In genomic region chr3:120451670-120452220, GRCh38 we compare ENCODE assay signal across 10 cellular contexts. TPM values are rescaled to one million over a fixed set of nuclear protein-coding genes. Genes with fewer than 3 reads are reported as not detected.
DNase-seq lines count a peak whose midpoint lies in the region; ATAC-seq, FAIRE-seq and TF ChIP-seq lines count a peak whose summit lies in the region.
"Had no signal": no experiment of that assay in that cellular context is flagged by ENCODE, and none has a peak within 500 bp of the region (broad histone marks: within the 10 kb centered on the region; RNA-seq: fewer than 3 reads in every experiment).

No MANE protein-coding gene starts in this region.

- H3K36me3 Mint-ChIP-seq in natural killer cell, result no peaks in the 10 kb centered on the region

- H3K4me3 ChIP-seq in AG04450 (ENCODE audit: low read depth, low read length) (peak overlapping the region; percentile 84), HUES48 (ENCODE audit: low read depth, low read length) (peak overlapping the region; percentile 93), ectodermal cell (ENCODE audit: insufficient read depth, low read depth, low read length) (peak overlapping the region; percentile 82)

- FAIRE-seq in frontal cortex (lab: Jason Lieb, UNC), result no peak

- H3K9me3 ChIP-seq in AG04450 (ENCODE audit: control insufficient read depth, insufficient read depth, low read length), result no peaks in the 10 kb centered on the region; the same call in 1 of the 2 replicates
- no peaks in the 10 kb centered on the region for H3K9me3 ChIP-seq in HUES48 (ENCODE audit: control insufficient read depth, insufficient read depth, low read length)
- H3K9me3 ChIP-seq in ectodermal cell (ENCODE audit: control insufficient read depth, low read length), result no peaks in the 10 kb centered on the region
- H3K9me3 ChIP-seq: neutrophil had no signal

- no peak for TF ChIP-seq POLR2A in GM18505 (IDR thresholded peaks at IDR 0.05; ENCODE audit: borderline replicate concordance, extremely low read depth, insufficient read depth, insufficient read length)

- H3K27ac ChIP-seq in AG04450 (ENCODE audit: low read depth, low read length), result peak overlapping the region; percentile 53
- H3K27ac ChIP-seq in HUES48 (ENCODE audit: low read depth, low read length), result peak overlapping the region; percentile 66
- no peak overlapping the region for H3K27ac ChIP-seq in ectodermal cell (ENCODE audit: insufficient read depth, low read depth, low read length, poor library complexity, severe bottlenecking)
- H3K27ac ChIP-seq: neutrophil had no signal

- no peak overlapping the region for H3K27ac Mint-ChIP-seq in natural killer cell

- H3K9me3 Mint-ChIP-seq in natural killer cell, result no peaks in the 10 kb centered on the region

- H3K4me1 ChIP-seq in HUES48 (ENCODE audit: control insufficient read depth, insufficient read depth, low read length), result peaks cover 30% of the 10 kb centered on the region
- peaks cover 22% of the 10 kb centered on the region for H3K4me1 ChIP-seq in ectodermal cell (ENCODE audit: control insufficient read depth, insufficient read depth, low read length)

- H3K9ac ChIP-seq in HUES48 (ENCODE audit: low read depth, low read length), result peak overlapping the region; percentile 91; the same call in 1 of the 2 replicates

- POLR2A ChIA-PET in AG04450 (lab: Yijun Ruan, JAX), result interaction anchor here (2.8 to 2.9 kb wide), 2 partner anchors 102 to 107 kb away, joined by 16 to 17 read pairs; partner anchors contain the start of gene LRRC58

- TF ChIP-seq CTCF in AG04450 (IDR thresholded peaks at IDR 0.05; ENCODE audit: low read depth, low read length), result no peak
- TF ChIP-seq CTCF in natural killer cell (IDR thresholded peaks at IDR 0.05), result no peak

- 70 to 75% methylated on average over 9 of the region's 9 CpGs for WGBS in ectodermal cell, 2 experiments

- ATAC-seq in natural killer cell, result no peak
- no peak for ATAC-seq in GM18505 (IDR thresholded peaks at IDR 0.05; ENCODE audit: unreplicated experiment)

- DNase-seq in AG04450 (ENCODE audit: low read depth, low spot score) (no peak), natural killer cell (no peak), frontal cortex (ENCODE audit: low spot score in 2 of 2) (no peak), NCI-H226 (no peak), NCI-H1694 treated with DMSO at 0.1 percent for 48 hours (lab: John Stamatoyannopoulos, UW) (no peak)
- DNase-seq: NCI-H510A treated with DMSO at 0.1 percent for 48 hours had no signal

- peaks cover 32 to 35% of the 10 kb centered on the region in 2 donors for H3K27me3 Mint-ChIP-seq in natural killer cell (ENCODE audit: low read depth in 2 of 2)

- peaks cover 11% of the 10 kb centered on the region for H3K36me3 ChIP-seq in HUES48 (ENCODE audit: control insufficient read depth, insufficient read depth, low read length)
- H3K36me3 ChIP-seq in ectodermal cell (ENCODE audit: control insufficient read depth, insufficient read depth, low read length), result no peaks in the 10 kb centered on the region
- H3K36me3 ChIP-seq: neutrophil had no signal

- CTCF ChIA-PET in AG04450 (lab: Charles Lee), result no interaction called here

- peaks cover 0 to 6% of the 10 kb centered on the region in 2 donors for H3K4me1 Mint-ChIP-seq in natural killer cell

- H3K4me3 Mint-ChIP-seq in natural killer cell, result peak overlapping the region; percentile 13

- H3K27me3 ChIP-seq in AG04450 (ENCODE audit: control insufficient read depth, insufficient read depth, low read length), result no peaks in the 10 kb centered on the region
- H3K27me3 ChIP-seq in HUES48 (ENCODE audit: control insufficient read depth, insufficient read depth, low read length), result peaks cover 3% of the 10 kb centered on the region; the same call in 1 of the 2 replicates
- H3K27me3 ChIP-seq in ectodermal cell (ENCODE audit: control insufficient read depth, insufficient read depth, low read length, poor library complexity, severe bottlenecking), result no peaks in the 10 kb centered on the region

- intact Hi-C loops in natural killer cell (cut with micrococcal nuclease), result no loop called here

RNA-seq across cellular contexts. Expression of gene FSTL1, which starts 1.0 kb away (rescaled TPM):
- 1,126 and 1,300 TPM in 2 replicates for polyA plus RNA-seq in AG04450 (2011; rRNA removed)
- polyA minus RNA-seq in AG04450 (2011; rRNA and poly(A)+ RNA removed), result 1,078 and 1,284 TPM in 2 replicates
- polyA plus RNA-seq in ectodermal cell (2013, experiment 1 of 4), result 318 TPM
- polyA plus RNA-seq in ectodermal cell (2013, experiment 2 of 4), result 328 TPM
- polyA plus RNA-seq in ectodermal cell (2013, experiment 3 of 4), result 272 TPM
- 308 TPM for polyA plus RNA-seq in ectodermal cell (2013, experiment 4 of 4)
- total RNA-seq in natural killer cell, result 1 to 10 TPM; 1.1 to 1.9 (median 1.4) TPM
- total RNA-seq in frontal cortex, result 32.2 TPM

Comparison
In these comparisons a context has a peak if more than half of its experiments do, and no peak if none do; other contexts are left out.
1. RNA of gene FSTL1, which starts 1.0 kb away (total RNA-seq): 32.2 TPM in frontal cortex (single experiment); 1.1 to 1.9 TPM in natural killer cell; every median in the first group is over 10 times any median in the second.
2. Peak in every context shown above with its lines, with median percentiles within 50 percentile points of each other: H3K4me3 ChIP-seq.